2 cellular contexts compared by ENCODE assay signal in genomic region chr1:37983546-37983945, GRCh38.
TF ChIP-seq lines count a peak whose summit lies in the region.

No MANE protein-coding gene starts in this region.

TF ChIP-seq in HEK293, 187 proteins besides CTCF, POLR2A, EP300 and RAD21:
- TF ChIP-seq ZNF785 (tag by site-specific recombination; IDR thresholded peaks at IDR 0.05) (no peak), ZNF157 (tag by site-specific recombination; IDR thresholded peaks at IDR 0.05) (no peak), GLIS1 (tag by site-specific recombination; IDR thresholded peaks at IDR 0.05) (no peak), ZNF121 (tag by site-specific recombination; IDR thresholded peaks at IDR 0.05) (peak; percentile 86)

TF ChIP-seq in K562, 482 proteins besides CTCF, POLR2A, EP300 and RAD21:
- TF ChIP-seq ZNF121 (CRISPR knock-in tag; conservative IDR thresholded peaks at IDR 0.05) (peak; percentile 98), RBM25 (IDR thresholded peaks at IDR 0.05; ENCODE audit: low read depth, low read length, severe bottlenecking) (peak; percentile 67), ZNF175 (CRISPR knock-in tag; IDR thresholded peaks at IDR 0.05; ENCODE audit: low read depth) (no peak)
TF ChIP-seq in K562: peak in this region for 2.
